In the genomic region with DNA sequence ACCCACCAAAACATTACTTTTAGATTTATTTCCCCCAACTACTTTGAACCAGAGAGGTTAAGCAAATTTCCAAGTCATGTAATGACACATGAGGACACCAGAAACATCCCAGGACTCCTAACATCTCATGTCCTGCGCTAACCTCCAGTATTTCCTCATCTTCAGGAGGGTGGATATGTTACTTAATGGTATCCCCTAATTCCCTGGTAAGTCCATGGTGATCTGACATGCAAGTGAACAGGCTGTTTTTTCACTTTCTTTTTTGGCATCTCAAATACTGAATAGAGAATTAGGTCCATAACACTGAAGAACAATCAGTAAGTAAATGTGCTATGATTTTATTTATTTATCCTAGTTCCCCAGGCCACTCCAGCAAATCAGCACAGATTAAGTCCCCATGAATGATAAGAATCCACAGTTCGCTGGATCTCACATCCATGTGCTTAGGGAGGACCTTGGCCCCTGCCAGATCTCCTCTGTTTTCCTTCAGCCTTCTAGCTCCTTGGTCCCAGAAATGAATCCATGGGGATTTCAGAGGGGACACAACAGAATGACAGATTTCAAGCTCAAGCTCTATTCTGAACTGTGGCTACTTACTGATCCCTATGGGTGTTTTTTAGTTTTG, we compare ENCODE assay signal across 2 cellular contexts.
TF ChIP-seq lines count a peak whose summit lies in the region.

No MANE protein-coding gene starts in this region.

TF ChIP-seq in GM23338, 12 proteins besides CTCF, POLR2A, EP300 and RAD21:
- TF ChIP-seq EZH2 (IDR thresholded peaks at IDR 0.05; ENCODE audit: low read depth, unreplicated experiment), result no peak
- TF ChIP-seq, protein P1, sequence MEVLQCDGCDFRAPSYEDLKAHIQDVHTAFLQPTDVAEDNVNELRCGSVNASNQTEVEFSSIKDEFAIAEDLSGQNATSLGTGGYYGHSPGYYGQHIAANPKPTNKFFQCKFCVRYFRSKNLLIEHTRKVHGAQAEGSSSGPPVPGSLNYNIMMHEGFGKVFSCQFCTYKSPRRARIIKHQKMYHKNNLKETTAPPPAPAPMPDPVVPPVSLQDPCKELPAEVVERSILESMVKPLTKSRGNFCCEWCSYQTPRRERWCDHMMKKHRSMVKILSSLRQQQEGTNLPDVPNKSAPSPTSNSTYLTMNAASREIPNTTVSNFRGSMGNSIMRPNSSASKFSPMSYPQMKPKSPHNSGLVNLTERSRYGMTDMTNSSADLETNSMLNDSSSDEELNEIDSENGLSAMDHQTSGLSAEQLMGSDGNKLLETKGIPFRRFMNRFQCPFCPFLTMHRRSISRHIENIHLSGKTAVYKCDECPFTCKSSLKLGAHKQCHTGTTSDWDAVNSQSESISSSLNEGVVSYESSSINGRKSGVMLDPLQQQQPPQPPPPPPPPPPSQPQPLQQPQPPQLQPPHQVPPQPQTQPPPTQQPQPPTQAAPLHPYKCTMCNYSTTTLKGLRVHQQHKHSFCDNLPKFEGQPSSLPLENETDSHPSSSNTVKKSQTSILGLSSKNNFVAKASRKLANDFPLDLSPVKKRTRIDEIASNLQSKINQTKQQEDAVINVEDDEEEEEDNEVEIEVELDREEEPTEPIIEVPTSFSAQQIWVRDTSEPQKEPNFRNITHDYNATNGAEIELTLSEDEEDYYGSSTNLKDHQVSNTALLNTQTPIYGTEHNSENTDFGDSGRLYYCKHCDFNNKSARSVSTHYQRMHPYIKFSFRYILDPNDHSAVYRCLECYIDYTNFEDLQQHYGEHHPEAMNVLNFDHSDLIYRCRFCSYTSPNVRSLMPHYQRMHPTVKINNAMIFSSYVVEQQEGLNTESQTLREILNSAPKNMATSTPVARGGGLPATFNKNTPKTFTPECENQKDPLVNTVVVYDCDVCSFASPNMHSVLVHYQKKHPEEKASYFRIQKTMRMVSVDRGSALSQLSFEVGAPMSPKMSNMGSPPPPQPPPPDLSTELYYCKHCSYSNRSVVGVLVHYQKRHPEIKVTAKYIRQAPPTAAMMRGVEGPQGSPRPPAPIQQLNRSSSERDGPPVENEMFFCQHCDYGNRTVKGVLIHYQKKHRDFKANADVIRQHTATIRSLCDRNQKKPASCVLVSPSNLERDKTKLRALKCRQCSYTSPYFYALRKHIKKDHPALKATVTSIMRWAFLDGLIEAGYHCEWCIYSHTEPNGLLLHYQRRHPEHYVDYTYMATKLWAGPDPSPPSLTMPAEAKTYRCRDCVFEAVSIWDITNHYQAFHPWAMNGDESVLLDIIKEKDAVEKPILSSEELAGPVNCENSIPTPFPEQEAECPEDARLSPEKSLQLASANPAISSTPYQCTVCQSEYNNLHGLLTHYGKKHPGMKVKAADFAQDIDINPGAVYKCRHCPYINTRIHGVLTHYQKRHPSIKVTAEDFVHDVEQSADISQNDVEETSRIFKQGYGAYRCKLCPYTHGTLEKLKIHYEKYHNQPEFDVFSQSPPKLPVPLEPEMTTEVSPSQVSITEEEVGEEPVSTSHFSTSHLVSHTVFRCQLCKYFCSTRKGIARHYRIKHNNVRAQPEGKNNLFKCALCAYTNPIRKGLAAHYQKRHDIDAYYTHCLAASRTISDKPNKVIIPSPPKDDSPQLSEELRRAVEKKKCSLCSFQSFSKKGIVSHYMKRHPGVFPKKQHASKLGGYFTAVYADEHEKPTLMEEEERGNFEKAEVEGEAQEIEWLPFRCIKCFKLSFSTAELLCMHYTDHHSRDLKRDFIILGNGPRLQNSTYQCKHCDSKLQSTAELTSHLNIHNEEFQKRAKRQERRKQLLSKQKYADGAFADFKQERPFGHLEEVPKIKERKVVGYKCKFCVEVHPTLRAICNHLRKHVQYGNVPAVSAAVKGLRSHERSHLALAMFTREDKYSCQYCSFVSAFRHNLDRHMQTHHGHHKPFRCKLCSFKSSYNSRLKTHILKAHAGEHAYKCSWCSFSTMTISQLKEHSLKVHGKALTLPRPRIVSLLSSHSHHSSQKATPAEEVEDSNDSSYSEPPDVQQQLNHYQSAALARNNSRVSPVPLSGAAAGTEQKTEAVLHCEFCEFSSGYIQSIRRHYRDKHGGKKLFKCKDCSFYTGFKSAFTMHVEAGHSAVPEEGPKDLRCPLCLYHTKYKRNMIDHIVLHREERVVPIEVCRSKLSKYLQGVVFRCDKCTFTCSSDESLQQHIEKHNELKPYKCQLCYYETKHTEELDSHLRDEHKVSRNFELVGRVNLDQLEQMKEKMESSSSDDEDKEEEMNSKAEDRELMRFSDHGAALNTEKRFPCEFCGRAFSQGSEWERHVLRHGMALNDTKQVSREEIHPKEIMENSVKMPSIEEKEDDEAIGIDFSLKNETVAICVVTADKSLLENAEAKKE (CRISPR knock-in tag; IDR thresholded peaks at IDR 0.05), result no peak
- no peak for TF ChIP-seq REST (IDR thresholded peaks at IDR 0.05; ENCODE audit: unreplicated experiment)
- TF ChIP-seq POLR2AphosphoS5 (IDR thresholded peaks at IDR 0.05; ENCODE audit: low read depth), result no peak
- TF ChIP-seq NANOG (IDR thresholded peaks at IDR 0.05; ENCODE audit: borderline replicate concordance), result no peak
- no peak for TF ChIP-seq ZNF331 (CRISPR knock-in tag; IDR thresholded peaks at IDR 0.05; ENCODE audit: low read depth)
- no peak for TF ChIP-seq STAT1 (IDR thresholded peaks at IDR 0.05; ENCODE audit: unreplicated experiment)
- no peak for TF ChIP-seq ZNF114 (CRISPR knock-in tag; IDR thresholded peaks at IDR 0.05)
- no peak for TF ChIP-seq CREB1 (CRISPR knock-in tag; IDR thresholded peaks at IDR 0.05; ENCODE audit: low read depth)
- no peak for TF ChIP-seq EZH2phosphoT487 (IDR thresholded peaks at IDR 0.05; ENCODE audit: unreplicated experiment)
TF ChIP-seq in GM23338: peak in this region for 0.

TF ChIP-seq in GM12878, 131 proteins besides CTCF, POLR2A, EP300 and RAD21:
- TF ChIP-seq, protein P2, sequence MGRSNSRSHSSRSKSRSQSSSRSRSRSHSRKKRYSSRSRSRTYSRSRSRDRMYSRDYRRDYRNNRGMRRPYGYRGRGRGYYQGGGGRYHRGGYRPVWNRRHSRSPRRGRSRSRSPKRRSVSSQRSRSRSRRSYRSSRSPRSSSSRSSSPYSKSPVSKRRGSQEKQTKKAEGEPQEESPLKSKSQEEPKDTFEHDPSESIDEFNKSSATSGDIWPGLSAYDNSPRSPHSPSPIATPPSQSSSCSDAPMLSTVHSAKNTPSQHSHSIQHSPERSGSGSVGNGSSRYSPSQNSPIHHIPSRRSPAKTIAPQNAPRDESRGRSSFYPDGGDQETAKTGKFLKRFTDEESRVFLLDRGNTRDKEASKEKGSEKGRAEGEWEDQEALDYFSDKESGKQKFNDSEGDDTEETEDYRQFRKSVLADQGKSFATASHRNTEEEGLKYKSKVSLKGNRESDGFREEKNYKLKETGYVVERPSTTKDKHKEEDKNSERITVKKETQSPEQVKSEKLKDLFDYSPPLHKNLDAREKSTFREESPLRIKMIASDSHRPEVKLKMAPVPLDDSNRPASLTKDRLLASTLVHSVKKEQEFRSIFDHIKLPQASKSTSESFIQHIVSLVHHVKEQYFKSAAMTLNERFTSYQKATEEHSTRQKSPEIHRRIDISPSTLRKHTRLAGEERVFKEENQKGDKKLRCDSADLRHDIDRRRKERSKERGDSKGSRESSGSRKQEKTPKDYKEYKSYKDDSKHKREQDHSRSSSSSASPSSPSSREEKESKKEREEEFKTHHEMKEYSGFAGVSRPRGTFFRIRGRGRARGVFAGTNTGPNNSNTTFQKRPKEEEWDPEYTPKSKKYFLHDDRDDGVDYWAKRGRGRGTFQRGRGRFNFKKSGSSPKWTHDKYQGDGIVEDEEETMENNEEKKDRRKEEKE (IDR thresholded peaks at IDR 0.05), result no peak
- TF ChIP-seq BCL11A (IDR thresholded peaks at IDR 0.05; ENCODE audit: low read depth, low read length) (no peak), USF2 (IDR thresholded peaks at IDR 0.05; ENCODE audit: borderline replicate concordance, low read depth, low read length) (no peak), YY1 (IDR thresholded peaks at IDR 0.05; ENCODE audit: low read depth, low read length) (no peak), SP1 (IDR thresholded peaks at IDR 0.05; ENCODE audit: low read depth, low read length) (no peak), SMC3 (IDR thresholded peaks at IDR 0.05; ENCODE audit: borderline replicate concordance, low read length) (no peak), MTA2 (IDR thresholded peaks at IDR 0.05; ENCODE audit: low read depth) (no peak), NR2C1 (IDR thresholded peaks at IDR 0.05) (no peak)
